8 cellular contexts compared by ENCODE assay signal in the genomic region with DNA sequence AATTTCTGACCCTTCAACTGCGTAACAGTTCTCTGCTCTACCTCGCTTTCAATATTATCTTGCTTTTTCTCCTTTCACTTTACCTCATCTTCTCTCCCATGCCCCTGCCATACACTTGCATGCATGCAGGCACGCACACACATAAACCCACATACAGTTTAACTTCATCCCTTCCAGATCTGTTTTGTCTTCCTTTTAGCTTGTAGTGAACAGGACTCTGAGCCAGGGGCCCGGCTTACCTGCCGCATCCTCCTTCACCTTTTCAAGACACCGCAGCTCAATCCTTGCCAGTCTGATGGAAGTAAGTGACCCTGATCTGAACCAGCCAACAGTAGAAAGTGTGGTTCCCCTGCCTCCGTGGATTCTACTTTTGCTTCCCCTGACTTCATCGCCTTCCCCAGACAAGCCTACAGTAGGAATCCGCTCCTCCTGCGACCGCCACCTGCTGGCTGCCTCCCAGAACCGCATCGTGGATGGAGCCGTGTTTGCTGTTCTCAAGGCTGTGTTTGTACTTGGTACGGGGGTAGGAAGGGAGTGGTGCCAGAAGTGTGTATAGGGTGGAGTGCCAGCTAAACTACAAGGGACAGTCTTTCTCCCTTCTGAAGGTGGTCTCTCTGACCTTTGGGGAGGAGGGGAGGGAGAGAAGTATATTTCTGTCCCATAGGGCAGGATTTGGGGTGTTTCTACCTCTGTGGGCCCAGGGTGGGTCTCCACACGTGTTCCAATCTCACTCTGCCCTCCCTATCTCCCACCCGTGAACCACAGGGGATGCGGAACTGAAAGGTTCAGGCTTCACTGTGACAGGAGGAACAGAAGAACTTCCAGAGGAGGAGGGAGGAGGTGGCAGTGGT. TPM values are rescaled to one million over a fixed set of nuclear protein-coding genes. Genes with fewer than 3 reads are reported as not detected.
DNase-seq lines count a peak whose midpoint lies in the region; ATAC-seq and TF ChIP-seq lines count a peak whose summit lies in the region.

No MANE protein-coding gene starts in this region.

- TF ChIP-seq CTCF in Calu3 (IDR thresholded peaks at IDR 0.05; ENCODE audit: unreplicated experiment) = peak; percentile 73
- peak; percentile 68 for TF ChIP-seq CTCF in activated CD8-positive, alpha-beta T cell treated with anti-CD3 and anti-CD28 coated beads for 36 hours (IDR thresholded peaks at IDR 0.05)

- CTCF ChIA-PET in Calu3 (lab: Charles Lee) = interaction anchor here (1.5 kb wide), 1 partner anchor 9 kb away, joined by 3 read pairs; no protein-coding TSS in a partner anchor
- CTCF ChIA-PET in activated CD8-positive, alpha-beta T cell treated with anti-CD3 and anti-CD28 coated beads for 36 hours (lab: Charles Lee) = interaction anchor here (0.7 to 3.7 kb wide), 16 partner anchors 8 to 159 kb away, joined by 3 to 62 read pairs (median 3); a partner anchor contains a TSS

- BruUV-seq in Calu3 (replicated peaks; lab: Mats Ljungman, UMichigan) = no TSS peak

- ATAC-seq in GM21786 (IDR thresholded peaks at IDR 0.05; ENCODE audit: unreplicated experiment) = peak; percentile 77
- ATAC-seq in activated CD8-positive, alpha-beta T cell treated with anti-CD3 and anti-CD28 coated beads for 36 hours = peak; percentile 93
- ATAC-seq in memory B cell (ENCODE audit: low read depth) = peak; percentile 93
- no peak for ATAC-seq in HG02840 (IDR thresholded peaks at IDR 0.05; ENCODE audit: low FRiP score, unreplicated experiment)

- H3K27ac Mint-ChIP-seq in Calu3 (ENCODE audit: unreplicated experiment) = no peak overlapping the region
- H3K27ac Mint-ChIP-seq in activated CD8-positive, alpha-beta T cell treated with anti-CD3 and anti-CD28 coated beads for 36 hours = peak overlapping the region; percentile 75
- H3K27ac Mint-ChIP-seq in memory B cell = peak overlapping the region; percentile 89

- POLR2A ChIA-PET in activated CD8-positive, alpha-beta T cell treated with anti-CD3 and anti-CD28 coated beads for 36 hours (lab: Charles Lee) = interaction anchor here (0.6 to 1.8 kb wide), 6 partner anchors 8 to 35 kb away, joined by 3 to 4 read pairs (median 3); a partner anchor contains a TSS

- H3K9me3 Mint-ChIP-seq in Calu3 (ENCODE audit: low read depth, unreplicated experiment) = no peaks in the 10 kb centered on the region
- H3K9me3 Mint-ChIP-seq in activated CD8-positive, alpha-beta T cell treated with anti-CD3 and anti-CD28 coated beads for 36 hours = no peaks in the 10 kb centered on the region
- H3K9me3 Mint-ChIP-seq in memory B cell = no peaks in the 10 kb centered on the region

- H3K4me1 Mint-ChIP-seq in Calu3 (ENCODE audit: low read depth, unreplicated experiment) (no peaks in the 10 kb centered on the region), memory B cell (peaks cover 10% of the 10 kb centered on the region)
- H3K4me1 Mint-ChIP-seq in activated CD8-positive, alpha-beta T cell treated with anti-CD3 and anti-CD28 coated beads for 36 hours (ENCODE audit: low read depth) = peaks cover 21% of the 10 kb centered on the region

- DNase-seq in Calu3 (peak; percentile 73), NCI-H510A treated with DMSO at 0.1 percent for 48 hours (lab: John Stamatoyannopoulos, UW) (peak; percentile 25), dermis blood vessel endothelial cell (peak; percentile 76), memory B cell (ENCODE audit: low spot score in 2 of 2) (peak; percentile 61 to 73)
- DNase-seq in activated CD8-positive, alpha-beta T cell treated with anti-CD3 and anti-CD28 coated beads for 36 hours = peak; percentile 77
- DNase-seq in stimulated activated CD8-positive, alpha-beta memory T cell treated with anti-CD3 and anti-CD28 coated beads, Interleukin-4, amount 100 ng/mL, for 1 hour (ENCODE audit: low read depth in 2 of 2, low spot score in 1 of 2) = peak; percentile 48 to 52

- intact Hi-C loops in Calu3 (cut with micrococcal nuclease; ENCODE audit: unreplicated experiment) = loop anchor here (2.0 kb wide), 1 partner anchor 128 kb away; no protein-coding TSS in a partner anchor
- intact Hi-C loops in activated CD8-positive, alpha-beta T cell treated with anti-CD3 and anti-CD28 coated beads for 36 hours (cut with micrococcal nuclease) = no loop called here

- H3K4me3 Mint-ChIP-seq in Calu3 (ENCODE audit: low read depth, unreplicated experiment) (no peak overlapping the region), memory B cell (no peak overlapping the region)
- peak overlapping the region; percentile 63 for H3K4me3 Mint-ChIP-seq in activated CD8-positive, alpha-beta T cell treated with anti-CD3 and anti-CD28 coated beads for 36 hours

- H3K36me3 Mint-ChIP-seq in Calu3 (ENCODE audit: insufficient read depth, unreplicated experiment) (peaks cover 34% of the 10 kb centered on the region), memory B cell (peaks cover 33% of the 10 kb centered on the region)
- H3K36me3 Mint-ChIP-seq in activated CD8-positive, alpha-beta T cell treated with anti-CD3 and anti-CD28 coated beads for 36 hours (ENCODE audit: low read depth) = peaks cover 39% of the 10 kb centered on the region

- H3K27me3 Mint-ChIP-seq in Calu3 (ENCODE audit: unreplicated experiment) = no peaks in the 10 kb centered on the region
- H3K27me3 Mint-ChIP-seq in activated CD8-positive, alpha-beta T cell treated with anti-CD3 and anti-CD28 coated beads for 36 hours = no peaks in the 10 kb centered on the region
- no peaks in the 10 kb centered on the region for H3K27me3 Mint-ChIP-seq in memory B cell

RNA-seq across cellular contexts. Expression of a gene that starts 10.7 kb away (rescaled TPM):
- total RNA-seq in Calu3 (2022) = 53.3 and 56.2 TPM in 2 replicates
- 10 to 100 TPM; 49.2 to 52.0 TPM for total RNA-seq in activated CD8-positive, alpha-beta T cell treated with anti-CD3 and anti-CD28 coated beads for 36 hours
- total RNA-seq in dermis blood vessel endothelial cell = 39.3 and 85.7 TPM in 2 replicates

RNA-seq across cellular contexts. Expression of a gene that starts 15.5 kb away (rescaled TPM):
- total RNA-seq in Calu3 (2022) (2.1 and 2.3 TPM in 2 replicates), dermis blood vessel endothelial cell (under 0.01 and 0.09 TPM in 2 replicates)
- under 1 TPM; 0.54 to 0.63 TPM for total RNA-seq in activated CD8-positive, alpha-beta T cell treated with anti-CD3 and anti-CD28 coated beads for 36 hours

RNA-seq across cellular contexts. Expression of a gene that starts 17.8 kb away (rescaled TPM):
- total RNA-seq in Calu3 (2022) (0.57 and 3.6 TPM in 2 replicates), dermis blood vessel endothelial cell (0.51 TPM in 1 of 2 replicates, not detected in the other)
- total RNA-seq in activated CD8-positive, alpha-beta T cell treated with anti-CD3 and anti-CD28 coated beads for 36 hours = 100 to 1,000 TPM; 302 to 310 TPM

RNA-seq across cellular contexts. Expression of a gene that starts 22.6 kb away (rescaled TPM):
- not detected in 2 replicates for total RNA-seq in Calu3 (2022)
- 10 to 100 TPM; 17.3 to 20.0 TPM for total RNA-seq in activated CD8-positive, alpha-beta T cell treated with anti-CD3 and anti-CD28 coated beads for 36 hours
- total RNA-seq in dermis blood vessel endothelial cell = not detected in 2 replicates

RNA-seq across cellular contexts. Expression of a gene that starts 33.5 kb away (rescaled TPM):
- total RNA-seq in Calu3 (2022) (7.8 and 9.8 TPM in 2 replicates), dermis blood vessel endothelial cell (7.3 and 8.2 TPM in 2 replicates)
- 1 to 10 TPM; 6.0 to 8.7 TPM for total RNA-seq in activated CD8-positive, alpha-beta T cell treated with anti-CD3 and anti-CD28 coated beads for 36 hours

Comparison
In these comparisons a context has a peak if more than half of its experiments do, and no peak if none do; other contexts are left out.
1. DNase-seq: peak in every context shown above with its lines; median percentile 77 in activated CD8-positive, alpha-beta T cell treated with anti-CD3 and anti-CD28 coated beads for 36 hours; 76 in dermis blood vessel endothelial cell; 73 in Calu3; 67 in memory B cell; 50 in stimulated activated CD8-positive, alpha-beta memory T cell treated with anti-CD3 and anti-CD28 coated beads, Interleukin-4, amount 100 ng/mL, for 1 hour; 25 in NCI-H510A treated with DMSO at 0.1 percent for 48 hours.
2. RNA of a gene that starts 17.8 kb away (total RNA-seq): 302 to 310 TPM in activated CD8-positive, alpha-beta T cell treated with anti-CD3 and anti-CD28 coated beads for 36 hours; 0.57 to 3.6 TPM in Calu3 and 0.51 TPM in dermis blood vessel endothelial cell; every median in the first group is over 10 times any median in the second.